Comparison of ENCODE assay signal across 1 cellular context in genomic region chr6:52788478-52788877, GRCh38.
TF ChIP-seq lines count a peak whose summit lies in the region.

No MANE protein-coding gene starts in this region.

TF ChIP-seq in HepG2, 621 proteins besides CTCF, POLR2A, EP300 and RAD21:
- TF ChIP-seq ZNF256 (CRISPR knock-in tag; conservative IDR thresholded peaks at IDR 0.05): no peak
- no peak for TF ChIP-seq ZBTB38 (CRISPR knock-in tag; IDR thresholded peaks at IDR 0.05)
- no peak for TF ChIP-seq U2AF2 (IDR thresholded peaks at IDR 0.05; ENCODE audit: low read depth, low read length)
- peak; percentile 8; the same call in 1 of the 2 replicates for TF ChIP-seq ZMYM4 (CRISPR knock-in tag; IDR thresholded peaks at IDR 0.05)
- peak; percentile 92 for TF ChIP-seq NFE2L2 (IDR thresholded peaks at IDR 0.05; ENCODE audit: low read length)
- TF ChIP-seq ZNF704 (CRISPR knock-in tag; IDR thresholded peaks at IDR 0.05; ENCODE audit: borderline replicate concordance): no peak
- TF ChIP-seq ZNF639 (CRISPR knock-in tag; conservative IDR thresholded peaks at IDR 0.05): no peak
- no peak for TF ChIP-seq EED (CRISPR knock-in tag; IDR thresholded peaks at IDR 0.05)
- no peak for TF ChIP-seq GMEB1 (CRISPR knock-in tag; IDR thresholded peaks at IDR 0.05; ENCODE audit: borderline replicate concordance)
- TF ChIP-seq THYN1 (CRISPR knock-in tag; IDR thresholded peaks at IDR 0.05; ENCODE audit: borderline replicate concordance, low read depth): 0 out of 2 replicates have a peak, but pooled peaks have one; percentile 37
- TF ChIP-seq NFE2 (CRISPR knock-in tag; IDR thresholded peaks at IDR 0.05): peak; percentile 88
- 0 out of 2 replicates have a peak, but pooled peaks have one; percentile 18 for TF ChIP-seq ZSCAN29 (CRISPR knock-in tag; conservative IDR thresholded peaks at IDR 0.05)
- no peak for TF ChIP-seq LCORL (IDR thresholded peaks at IDR 0.05)
- TF ChIP-seq LCORL (CRISPR knock-in tag; IDR thresholded peaks at IDR 0.05): 0 out of 2 replicates have a peak, but pooled peaks have one; percentile 22
- no peak for TF ChIP-seq CREB1 (IDR thresholded peaks at IDR 0.05)
- peak; percentile 10; the same call in 1 of the 2 replicates for TF ChIP-seq CREB1 (CRISPR knock-in tag; IDR thresholded peaks at IDR 0.05)
- no peak for TF ChIP-seq HIC2 (CRISPR knock-in tag; IDR thresholded peaks at IDR 0.05; ENCODE audit: low read depth)
- 0 out of 4 replicates have a peak, but pooled peaks of 1 of the 2 experiments have one; percentile 17 for TF ChIP-seq MAFK (conservative IDR thresholded peaks at IDR 0.05 in 1 of 2, IDR thresholded peaks at IDR 0.05 in 1 of 2; ENCODE audit: low read length in 2 of 2)
